ENCODE assay signal across 8 cellular contexts in the genomic region with DNA sequence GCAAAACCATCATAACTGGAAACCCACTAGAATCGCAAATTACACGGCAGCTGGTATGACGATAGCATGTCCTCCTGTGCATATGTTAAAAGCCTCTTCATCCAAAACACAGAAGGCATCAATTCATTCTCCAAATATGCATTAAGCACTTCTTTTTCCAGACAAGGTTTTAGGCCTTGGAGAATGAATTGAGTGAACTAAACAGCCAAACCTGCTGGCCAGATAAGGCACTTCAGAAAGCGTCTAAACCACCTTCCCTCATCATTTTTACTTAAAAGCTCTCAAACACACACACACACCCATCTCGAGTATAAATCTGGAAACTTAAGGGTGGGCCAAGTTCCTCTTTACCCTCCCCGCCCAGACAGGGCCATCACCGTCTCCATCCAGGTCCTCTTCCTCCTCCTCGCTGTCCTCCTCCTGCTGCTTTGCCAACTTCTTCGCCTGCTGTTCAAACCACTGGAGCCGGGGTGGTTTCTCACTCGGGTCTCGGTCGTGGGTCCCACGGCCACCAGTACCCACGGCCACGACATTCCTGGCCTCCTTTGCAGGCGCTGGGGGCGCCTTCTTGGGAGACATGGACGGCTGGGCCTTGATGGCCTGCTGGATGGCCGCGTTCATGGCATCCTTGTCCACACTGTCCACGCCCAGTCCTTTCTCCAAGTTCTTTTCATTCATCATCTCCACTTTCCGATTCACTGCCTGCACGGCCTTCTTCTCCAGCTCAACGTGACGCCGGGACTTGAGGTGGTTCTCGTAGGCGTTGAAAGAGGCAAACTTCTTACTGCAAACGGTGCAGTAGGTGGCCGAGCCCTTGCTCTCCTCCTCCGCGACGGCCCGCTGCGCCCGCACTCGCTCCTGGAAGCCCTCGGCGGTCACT. TPM values are rescaled to one million over a fixed set of nuclear protein-coding genes. Genes with fewer than 3 reads are reported as not detected.
DNase-seq lines count a peak whose midpoint lies in the region; ATAC-seq, FAIRE-seq and TF ChIP-seq lines count a peak whose summit lies in the region.

No MANE protein-coding gene starts in this region.

- H3K27me3 ChIP-seq in BLaER1 treated with 17β-estradiol and CSF1 and Interleukin-3, amounts not matched to agents 10 nM and 100 nM = no peaks in the 10 kb centered on the region
- H3K27me3 ChIP-seq in astrocyte (ENCODE audit: insufficient read depth, low read length) (no peaks in the 10 kb centered on the region), stomach (no peaks in the 10 kb centered on the region)

- peak overlapping the region; percentile 85 to 96 (median 93) for H3K9ac ChIP-seq in BLaER1 treated with 17β-estradiol and CSF1 and Interleukin-3, amounts not matched to agents 10 nM and 100 nM
- H3K9ac ChIP-seq in astrocyte (ENCODE audit: low read length) = peak overlapping the region; percentile 90

- peaks cover 14% of the 10 kb centered on the region for H3K36me3 Mint-ChIP-seq in astrocyte (ENCODE audit: low read depth, unreplicated experiment)

- H3K4me1 ChIP-seq in BLaER1 treated with 17β-estradiol and CSF1 and Interleukin-3, amounts not matched to agents 10 nM and 100 nM = peaks cover 54 to 70% (median 62%) of the 10 kb centered on the region in 10 experiments
- H3K4me1 ChIP-seq in astrocyte (ENCODE audit: insufficient read depth, low read length) (peaks cover 45% of the 10 kb centered on the region), stomach (peaks cover 31 to 84% (median 70%) of the 10 kb centered on the region in 4 donors)

- H2AFZ ChIP-seq in astrocyte (ENCODE audit: low read depth, low read length) = peak overlapping the region; percentile 85

- H3K4me3 Mint-ChIP-seq in astrocyte (ENCODE audit: unreplicated experiment) = peak overlapping the region; percentile 99

- H4K20me1 ChIP-seq in BLaER1 treated with 17β-estradiol and CSF1 and Interleukin-3, amounts not matched to agents 10 nM and 100 nM = peaks cover 42 to 56% (median 53%) of the 10 kb centered on the region in 11 experiments
- H4K20me1 ChIP-seq in astrocyte (ENCODE audit: insufficient read depth, low read length) = peaks cover 61% of the 10 kb centered on the region

- no peak for FAIRE-seq in astrocyte (lab: Jason Lieb, UNC)

- peaks cover 47% of the 10 kb centered on the region for H3K4me1 Mint-ChIP-seq in astrocyte (ENCODE audit: low read depth, unreplicated experiment)

- peaks cover 75% of the 10 kb centered on the region for H3K79me2 ChIP-seq in astrocyte (ENCODE audit: insufficient read depth, low read length)

- WGBS in stomach, 5 donors = 4 to 7% (median 6%) methylated on average over 36 to 40 of the region's 40 CpGs

- H3K9me3 Mint-ChIP-seq in astrocyte (ENCODE audit: unreplicated experiment) = no peaks in the 10 kb centered on the region

- peak overlapping the region; percentile 75 to 99 (median 96) for H3K4me3 ChIP-seq in BLaER1 treated with 17β-estradiol and CSF1 and Interleukin-3, amounts not matched to agents 10 nM and 100 nM
- H3K4me3 ChIP-seq in LNCaP clone FGC (ENCODE audit: low read depth, low read length) (peak overlapping the region; percentile 98), astrocyte (ENCODE audit: insufficient read depth, low read depth, low read length) (peak overlapping the region; percentile 91), stomach (peak overlapping the region; percentile 76 to 98 (median 90))

- peak overlapping the region; percentile 84 to 98 (median 95) for H3K4me2 ChIP-seq in BLaER1 treated with 17β-estradiol and CSF1 and Interleukin-3, amounts not matched to agents 10 nM and 100 nM
- peak overlapping the region; percentile 94 for H3K4me2 ChIP-seq in astrocyte (ENCODE audit: low read length)

- H3K27ac ChIP-seq in BLaER1 treated with 17β-estradiol and CSF1 and Interleukin-3, amounts not matched to agents 10 nM and 100 nM = peak overlapping the region; percentile 85 to 95 (median 89)
- H3K27ac ChIP-seq in astrocyte (ENCODE audit: low read depth, low read length) = peak overlapping the region; percentile 86
- H3K27ac ChIP-seq in stomach = peak overlapping the region; percentile 87 to 91 (median 90)

- H3K27me3 Mint-ChIP-seq in astrocyte (ENCODE audit: low read depth, unreplicated experiment) = no peaks in the 10 kb centered on the region

- intact Hi-C loops in stomach (cut with DNase I; ENCODE audit: low total_unique reads) = no loop called here

- TF ChIP-seq EP300 in stomach (IDR thresholded peaks at IDR 0.05) = no peak

- peaks cover 39 to 51% (median 43%) of the 10 kb centered on the region in 11 experiments for H3K36me3 ChIP-seq in BLaER1 treated with 17β-estradiol and CSF1 and Interleukin-3, amounts not matched to agents 10 nM and 100 nM
- peaks cover 33% of the 10 kb centered on the region for H3K36me3 ChIP-seq in astrocyte (ENCODE audit: insufficient read depth, low read length)
- H3K36me3 ChIP-seq in stomach = peaks cover 22 to 37% (median 35%) of the 10 kb centered on the region in 4 donors

- TF ChIP-seq CTCF in LNCaP clone FGC (IDR thresholded peaks at IDR 0.05; ENCODE audit: control insufficient read depth, extremely low read depth, insufficient read depth) (0 out of 2 replicates have a peak, but pooled peaks have one; percentile 4), astrocyte (IDR thresholded peaks at IDR 0.05; ENCODE audit: insufficient read depth, low read depth, low read length) (peak; percentile 12), stomach (IDR thresholded peaks at IDR 0.05) (peak in 1 of 7 experiments; percentile 4)

- TF ChIP-seq POLR2A in stomach (IDR thresholded peaks at IDR 0.05) = no peak

- no peak for DNase-seq in LNCaP clone FGC (ENCODE audit: low read depth)
- peak; percentile 30 for DNase-seq in astrocyte (ENCODE audit: low read depth)
- peak; percentile 26 for DNase-seq in iPS-NIHi7 (ENCODE audit: extremely low spot score)
- no peak for DNase-seq in stomach
- no peak for DNase-seq in effector CD8-positive, alpha-beta T cell (lab: John Stamatoyannopoulos, UW)
- no peak for DNase-seq in NCI-H1105 treated with DMSO at 0.1 percent for 48 hours (lab: John Stamatoyannopoulos, UW)

- ATAC-seq in GM18511 (IDR thresholded peaks at IDR 0.05; ENCODE audit: unreplicated experiment) = no peak

- no peaks in the 10 kb centered on the region for H3K9me3 ChIP-seq in BLaER1 treated with 17β-estradiol and CSF1 and Interleukin-3, amounts not matched to agents 10 nM and 100 nM (replicated peaks in 1 of 11)
- no peaks in the 10 kb centered on the region for H3K9me3 ChIP-seq in astrocyte (ENCODE audit: insufficient read depth, low read depth, low read length)
- no peaks in the 10 kb centered on the region for H3K9me3 ChIP-seq in stomach

- H3K27ac Mint-ChIP-seq in astrocyte (ENCODE audit: unreplicated experiment) = peak overlapping the region; percentile 97

RNA-seq across cellular contexts. Expression of gene ZNF622, which starts 0.7 kb away (rescaled TPM):
- 56.3 and 56.4 TPM in 2 replicates for total RNA-seq in astrocyte
- total RNA-seq in stomach = 10 to 100 TPM; 17.5 to 30.8 (median 23.2) TPM
- polyA plus RNA-seq in stomach = 10 to 100 TPM; 19.0 to 31.8 (median 21.8) TPM

Comparison
In these comparisons a context has a peak if more than half of its experiments do, and no peak if none do; other contexts are left out.
1. DNase-seq: peak in astrocyte (single experiment) and iPS-NIHi7 (single experiment); none in LNCaP clone FGC (single experiment), stomach (single experiment), effector CD8-positive, alpha-beta T cell (single experiment) and NCI-H1105 treated with DMSO at 0.1 percent for 48 hours (single experiment).
2. Peak in every context shown above with its lines, with median percentiles within 50 percentile points of each other: H3K27ac ChIP-seq and H3K4me3 ChIP-seq.